In the genomic region with DNA sequence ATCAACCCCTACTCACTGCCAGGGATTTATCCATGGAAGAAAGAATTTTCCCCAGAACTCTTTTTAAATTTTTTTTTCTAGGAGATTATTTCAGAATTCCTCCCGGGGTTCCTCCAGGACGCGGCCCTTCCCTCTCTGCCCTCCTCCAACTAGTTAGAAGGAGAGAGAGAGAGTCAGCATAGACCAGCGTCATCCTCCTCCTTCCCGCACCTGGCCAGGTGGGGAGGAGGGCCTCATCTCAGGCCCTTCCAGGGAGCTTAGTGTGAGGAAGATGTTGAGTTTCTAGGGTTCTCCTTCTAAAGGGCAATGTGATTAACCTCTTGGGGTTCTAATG, we compare ENCODE assay signal across 12 cellular contexts.
DNase-seq lines count a peak whose midpoint lies in the region; ATAC-seq and TF ChIP-seq lines count a peak whose summit lies in the region.
"Had no signal": no experiment of that assay in that cellular context is flagged by ENCODE, and none has a peak within 500 bp of the region (broad histone marks: within the 10 kb centered on the region; RNA-seq: fewer than 3 reads in every experiment).

No MANE protein-coding gene starts in this region.

- H3K27ac ChIP-seq in BLaER1 treated with 17β-estradiol and CSF1 and Interleukin-3, amounts not matched to agents 10 nM and 100 nM, result no peak overlapping the region
- H3K27ac ChIP-seq in GM23338 (ENCODE audit: low read depth) (no peak overlapping the region), neural cell (ENCODE audit: low read length) (no peak overlapping the region)
- H3K27ac ChIP-seq: ascending aorta had no signal

- H3K9me2 ChIP-seq in GM23338 (ENCODE audit: insufficient read depth) (no peaks in the 10 kb centered on the region), neural cell (ENCODE audit: insufficient read depth, low read length) (no peaks in the 10 kb centered on the region)

- ATAC-seq in GM23338 (peak; percentile 57), HG02981 (IDR thresholded peaks at IDR 0.05; ENCODE audit: unreplicated experiment) (no peak), HG02970 (IDR thresholded peaks at IDR 0.05; ENCODE audit: low FRiP score, unreplicated experiment) (no peak)
- ATAC-seq in effector memory CD8-positive, alpha-beta T cell (replicated peaks), result no peak

- no peak overlapping the region for H3K9ac ChIP-seq in BLaER1 treated with 17β-estradiol and CSF1 and Interleukin-3, amounts not matched to agents 10 nM and 100 nM
- H3K9ac ChIP-seq in neural cell (ENCODE audit: low read length), result no peak overlapping the region

- H3K36me3 Mint-ChIP-seq in GM23338 (ENCODE audit: low read depth), result no peaks in the 10 kb centered on the region
- no peaks in the 10 kb centered on the region for H3K36me3 Mint-ChIP-seq in effector memory CD8-positive, alpha-beta T cell (ENCODE audit: insufficient read depth)

- H3F3A ChIP-seq in GM23338 (replicated peaks; ENCODE audit: low read depth) (0 out of 2 replicates have a peak, but pooled peaks cover 5% of the 10 kb centered on the region), neural cell (ENCODE audit: insufficient read depth, low read length, poor library complexity, severe bottlenecking) (no peaks in the 10 kb centered on the region)

- H3K4me2 ChIP-seq in BLaER1 treated with 17β-estradiol and CSF1 and Interleukin-3, amounts not matched to agents 10 nM and 100 nM, result peak overlapping the region in 10 of 11 experiments; percentile 62 to 88 (median 71); a peak in 16 of 22 replicates
- H3K4me2 ChIP-seq in GM23338 (peak overlapping the region; percentile 87), neural cell (ENCODE audit: low read length) (no peak overlapping the region)

- TF ChIP-seq RAD21 in neural cell (conservative IDR thresholded peaks at IDR 0.05), result no peak

- H3K4me3 Mint-ChIP-seq in GM23338, result peak overlapping the region; percentile 72
- H3K4me3 Mint-ChIP-seq in effector memory CD8-positive, alpha-beta T cell, result peak overlapping the region; percentile 55 to 56

- H3K79me2 ChIP-seq in GM23338 (replicated peaks; ENCODE audit: insufficient read depth) (no peaks in the 10 kb centered on the region), neural cell (replicated peaks; ENCODE audit: insufficient read depth, low read length) (no peaks in the 10 kb centered on the region)

- H2AFZ ChIP-seq in GM23338, result peak overlapping the region; percentile 96; the same call in 1 of the 2 replicates
- H2AFZ ChIP-seq in neural cell (ENCODE audit: low read depth, low read length), result no peak overlapping the region

- TF ChIP-seq EP300 in neural cell (conservative IDR thresholded peaks at IDR 0.05; ENCODE audit: poor library complexity, severe bottlenecking), result no peak

- H3K27me3 ChIP-seq in BLaER1 treated with 17β-estradiol and CSF1 and Interleukin-3, amounts not matched to agents 10 nM and 100 nM, result peaks cover 54 to 74% (median 64%) of the 10 kb centered on the region in 11 experiments
- H3K27me3 ChIP-seq in GM23338 (ENCODE audit: insufficient read depth) (peaks cover 72% of the 10 kb centered on the region), neural cell (ENCODE audit: insufficient read depth, low read depth, low read length) (peaks cover 66% of the 10 kb centered on the region)

- H3K27me3 Mint-ChIP-seq in GM23338 (ENCODE audit: insufficient read depth, low read depth, poor library complexity), result peaks cover 47% of the 10 kb centered on the region
- H3K27me3 Mint-ChIP-seq in effector memory CD8-positive, alpha-beta T cell, result peaks cover 71 to 94% of the 10 kb centered on the region in 2 donors

- H3K9me3 Mint-ChIP-seq in GM23338, result no peaks in the 10 kb centered on the region
- H3K9me3 Mint-ChIP-seq in effector memory CD8-positive, alpha-beta T cell, result no peaks in the 10 kb centered on the region

- peaks cover 0 to 25% (median 0%) of the 10 kb centered on the region in 11 experiments; a peak in 8 of 22 replicates for H4K20me1 ChIP-seq in BLaER1 treated with 17β-estradiol and CSF1 and Interleukin-3, amounts not matched to agents 10 nM and 100 nM
- H4K20me1 ChIP-seq in GM23338 (replicated peaks; ENCODE audit: insufficient read depth) (no peaks in the 10 kb centered on the region), neural cell (ENCODE audit: insufficient read depth) (no peaks in the 10 kb centered on the region)

- H3K9me3 ChIP-seq in BLaER1 treated with 17β-estradiol and CSF1 and Interleukin-3, amounts not matched to agents 10 nM and 100 nM (replicated peaks in 1 of 11), result no peaks in the 10 kb centered on the region
- H3K9me3 ChIP-seq in neural cell (ENCODE audit: low read length), result no peaks in the 10 kb centered on the region
- H3K9me3 ChIP-seq: ascending aorta, BE2C had no signal

- no peak overlapping the region for H3K27ac Mint-ChIP-seq in GM23338
- H3K27ac Mint-ChIP-seq in effector memory CD8-positive, alpha-beta T cell, result no peak overlapping the region

- H3K36me3 ChIP-seq in BLaER1 treated with 17β-estradiol and CSF1 and Interleukin-3, amounts not matched to agents 10 nM and 100 nM, result no peaks in the 10 kb centered on the region
- H3K36me3 ChIP-seq in GM23338 (ENCODE audit: insufficient read depth) (no peaks in the 10 kb centered on the region), neural cell (ENCODE audit: insufficient read depth, low read length) (no peaks in the 10 kb centered on the region)
- H3K36me3 ChIP-seq: ascending aorta, BE2C had no signal

- TF ChIP-seq CTCF in GM23338 (conservative IDR thresholded peaks at IDR 0.05; ENCODE audit: low read depth in 2 of 2), result no peak
- no peak for TF ChIP-seq CTCF in neural cell (IDR thresholded peaks at IDR 0.05; ENCODE audit: poor library complexity, severe bottlenecking)

- peaks cover 19% of the 10 kb centered on the region for H3K4me1 Mint-ChIP-seq in GM23338
- no peaks in the 10 kb centered on the region for H3K4me1 Mint-ChIP-seq in effector memory CD8-positive, alpha-beta T cell (ENCODE audit: low read depth in 2 of 2)

- peak overlapping the region in 4 of 10 experiments; percentile 33 to 52 (median 42); a peak in 3 of 20 replicates for H3K4me3 ChIP-seq in BLaER1 treated with 17β-estradiol and CSF1 and Interleukin-3, amounts not matched to agents 10 nM and 100 nM
- H3K4me3 ChIP-seq in GM23338, result peak overlapping the region; percentile 61
- H3K4me3 ChIP-seq in neural cell (ENCODE audit: low read length), result peak overlapping the region; percentile 45

- DNase-seq in GM23338 (ENCODE audit: low spot score), result peak; percentile 35
- DNase-seq in effector memory CD8-positive, alpha-beta T cell, result no peak
- no peak for DNase-seq in pons (ENCODE audit: low spot score)
- DNase-seq in globus pallidus (ENCODE audit: low spot score), result no peak
- DNase-seq: BE2C, mammary epithelial cell, SIG-M5 had no signal

- peaks cover 0 to 7% (median 4%) of the 10 kb centered on the region in 10 experiments; a peak in 10 of 20 replicates for H3K4me1 ChIP-seq in BLaER1 treated with 17β-estradiol and CSF1 and Interleukin-3, amounts not matched to agents 10 nM and 100 nM
- H3K4me1 ChIP-seq in GM23338 (ENCODE audit: insufficient read depth), result peaks cover 11% of the 10 kb centered on the region
- H3K4me1 ChIP-seq: BE2C had no signal

TF ChIP-seq in GM23338, 12 proteins besides CTCF, POLR2A, EP300 and RAD21:
- TF ChIP-seq ZNF331 (CRISPR knock-in tag; IDR thresholded peaks at IDR 0.05; ENCODE audit: low read depth) (no peak), POLR2AphosphoS5 (IDR thresholded peaks at IDR 0.05; ENCODE audit: low read depth) (no peak), JUNB (IDR thresholded peaks at IDR 0.05; ENCODE audit: unreplicated experiment) (no peak)

TF ChIP-seq in neural cell, 6 proteins besides CTCF, POLR2A, EP300 and RAD21:
- TF ChIP-seq TAF1 (IDR thresholded peaks at IDR 0.05; ENCODE audit: low read depth) (no peak), SMC3 (conservative IDR thresholded peaks at IDR 0.05; ENCODE audit: poor library complexity) (no peak), MXI1 (conservative IDR thresholded peaks at IDR 0.05; ENCODE audit: poor library complexity, severe bottlenecking) (no peak), EZH2 (IDR thresholded peaks at IDR 0.05; ENCODE audit: borderline replicate concordance, insufficient read depth, low read length, poor library complexity, severe bottlenecking) (no peak), POLR2AphosphoS5 (IDR thresholded peaks at IDR 0.05) (no peak)
- TF ChIP-seq, protein P1, sequence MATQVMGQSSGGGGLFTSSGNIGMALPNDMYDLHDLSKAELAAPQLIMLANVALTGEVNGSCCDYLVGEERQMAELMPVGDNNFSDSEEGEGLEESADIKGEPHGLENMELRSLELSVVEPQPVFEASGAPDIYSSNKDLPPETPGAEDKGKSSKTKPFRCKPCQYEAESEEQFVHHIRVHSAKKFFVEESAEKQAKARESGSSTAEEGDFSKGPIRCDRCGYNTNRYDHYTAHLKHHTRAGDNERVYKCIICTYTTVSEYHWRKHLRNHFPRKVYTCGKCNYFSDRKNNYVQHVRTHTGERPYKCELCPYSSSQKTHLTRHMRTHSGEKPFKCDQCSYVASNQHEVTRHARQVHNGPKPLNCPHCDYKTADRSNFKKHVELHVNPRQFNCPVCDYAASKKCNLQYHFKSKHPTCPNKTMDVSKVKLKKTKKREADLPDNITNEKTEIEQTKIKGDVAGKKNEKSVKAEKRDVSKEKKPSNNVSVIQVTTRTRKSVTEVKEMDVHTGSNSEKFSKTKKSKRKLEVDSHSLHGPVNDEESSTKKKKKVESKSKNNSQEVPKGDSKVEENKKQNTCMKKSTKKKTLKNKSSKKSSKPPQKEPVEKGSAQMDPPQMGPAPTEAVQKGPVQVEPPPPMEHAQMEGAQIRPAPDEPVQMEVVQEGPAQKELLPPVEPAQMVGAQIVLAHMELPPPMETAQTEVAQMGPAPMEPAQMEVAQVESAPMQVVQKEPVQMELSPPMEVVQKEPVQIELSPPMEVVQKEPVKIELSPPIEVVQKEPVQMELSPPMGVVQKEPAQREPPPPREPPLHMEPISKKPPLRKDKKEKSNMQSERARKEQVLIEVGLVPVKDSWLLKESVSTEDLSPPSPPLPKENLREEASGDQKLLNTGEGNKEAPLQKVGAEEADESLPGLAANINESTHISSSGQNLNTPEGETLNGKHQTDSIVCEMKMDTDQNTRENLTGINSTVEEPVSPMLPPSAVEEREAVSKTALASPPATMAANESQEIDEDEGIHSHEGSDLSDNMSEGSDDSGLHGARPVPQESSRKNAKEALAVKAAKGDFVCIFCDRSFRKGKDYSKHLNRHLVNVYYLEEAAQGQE (IDR thresholded peaks at IDR 0.05; ENCODE audit: borderline replicate concordance), result no peak
TF ChIP-seq in neural cell: peak in this region for 0.
